Comparison of ENCODE assay signal across 18 cellular contexts in the genomic region with DNA sequence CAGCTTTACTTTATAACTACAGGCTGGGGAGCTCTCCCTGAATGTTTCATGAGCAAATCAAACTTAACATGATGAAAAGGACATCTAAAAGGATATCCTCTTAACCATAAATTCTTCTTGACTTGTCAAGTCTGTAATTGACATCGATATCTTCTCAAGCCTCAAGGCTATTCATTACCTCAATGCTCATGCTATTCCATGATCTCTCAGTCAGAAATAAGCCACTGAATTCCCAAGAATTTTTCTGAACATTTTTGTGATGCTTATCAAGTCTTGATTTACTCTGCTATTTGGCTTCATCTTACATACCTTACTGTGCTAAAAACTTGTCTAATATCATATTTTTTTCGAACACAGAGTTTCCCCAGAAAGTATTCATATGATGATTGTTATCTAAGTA.
"Had no signal": no experiment of that assay in that cellular context is flagged by ENCODE, and none has a peak within 500 bp of the region (broad histone marks: within the 10 kb centered on the region; RNA-seq: fewer than 3 reads in every experiment).

No MANE protein-coding gene starts in this region.

- H3K79me2 ChIP-seq: hepatocyte had no signal

- H3K27ac Mint-ChIP-seq: naive thymus-derived CD8-positive, alpha-beta T cell had no signal

- H3K4me3 Mint-ChIP-seq: naive thymus-derived CD8-positive, alpha-beta T cell had no signal

- H3K4me2 ChIP-seq: hepatocyte had no signal

- H3K4me1 Mint-ChIP-seq: naive thymus-derived CD8-positive, alpha-beta T cell had no signal

- H3K36me3 Mint-ChIP-seq: naive thymus-derived CD8-positive, alpha-beta T cell had no signal

- H3K36me3 ChIP-seq: neutrophil, stomach, thoracic aorta, transverse colon had no signal

- H3K27me3 ChIP-seq: dorsolateral prefrontal cortex, hepatocyte, neutrophil, stomach, transverse colon had no signal

- H3K27me3 Mint-ChIP-seq: naive thymus-derived CD8-positive, alpha-beta T cell had no signal

- H2AFZ ChIP-seq: hepatocyte had no signal

- H3K4me1 ChIP-seq: stomach, transverse colon had no signal

- H3K4me3 ChIP-seq: dorsolateral prefrontal cortex, hepatocyte, mucosa of descending colon, skin epidermis, stomach, thoracic aorta, transverse colon had no signal

- H3K9me3 ChIP-seq: mucosa of descending colon, neutrophil, thoracic aorta, transverse colon had no signal

- H3K27ac ChIP-seq: dorsolateral prefrontal cortex, hepatocyte, neutrophil, skin epidermis, stomach, thoracic aorta, transverse colon had no signal

- DNase-seq: cortex of kidney; dorsolateral prefrontal cortex; effector CD8-positive, alpha-beta T cell; foreskin melanocyte; head of caudate nucleus; left colon; mucosa of descending colon; naive thymus-derived CD8-positive, alpha-beta T cell; posterior cingulate gyrus; stimulated activated CD4-positive, alpha-beta T cell treated with anti-CD3 and anti-CD28 coated beads, Interleukin-12 subunit alpha, Interleukin-12 subunit beta, amount 100 ng/mL, for 4 hours; stimulated activated naive CD4-positive, alpha-beta T cell; stomach; substantia nigra; transverse colon had no signal
